ENCODE assay signal across 14 cellular contexts in genomic region chr17:40597168-40598020, GRCh38. TPM values are rescaled to one million over a fixed set of nuclear protein-coding genes. Genes with fewer than 3 reads are reported as not detected.
DNase-seq lines count a peak whose midpoint lies in the region; ATAC-seq and TF ChIP-seq lines count a peak whose summit lies in the region.
"Had no signal": no experiment of that assay in that cellular context is flagged by ENCODE, and none has a peak within 500 bp of the region (broad histone marks: within the 10 kb centered on the region; RNA-seq: fewer than 3 reads in every experiment).

No MANE protein-coding gene starts in this region.

- H3K9me3 ChIP-seq in tibial nerve: no peaks in the 10 kb centered on the region
- H3K9me3 ChIP-seq: gastroesophageal sphincter had no signal

- WGBS in tibial nerve, 2 donors: 88 to 90% methylated on average over 9 of the region's 9 CpGs

- no peaks in the 10 kb centered on the region for H3K27me3 ChIP-seq in tibial nerve
- H3K27me3 ChIP-seq: gastroesophageal sphincter had no signal

- H3K9me3 Mint-ChIP-seq in T-cell: no peaks in the 10 kb centered on the region
- no peaks in the 10 kb centered on the region for H3K9me3 Mint-ChIP-seq in effector memory CD8-positive, alpha-beta T cell
- H3K9me3 Mint-ChIP-seq: HFFc6 had no signal

- peak in 4 of 6 experiments; percentile 27 to 58 (median 44) for DNase-seq in stimulated activated naive CD4-positive, alpha-beta T cell (lab: John Stamatoyannopoulos, UW)
- DNase-seq in stimulated activated naive CD4-positive, alpha-beta T cell treated with Interleukin-2 at 50 U/mL for 16 hours (lab: John Stamatoyannopoulos, UW): no peak
- peak in 3 of 34 experiments; percentile 21 to 57 (median 39) for DNase-seq in T-cell
- DNase-seq in effector memory CD8-positive, alpha-beta T cell: no peak
- DNase-seq in tibial nerve (ENCODE audit: low spot score in 2 of 2): no peak
- DNase-seq in GM03348 (ENCODE audit: low spot score): no peak
- DNase-seq: cerebellar nuclear complex; HFFc6; KG1; NCI-H1105; stimulated activated CD4-positive, alpha-beta T cell treated with anti-CD3 and anti-CD28 coated beads, Interleukin-4, amount 100 ng/mL, for 4 hours had no signal

- peaks cover 81 to 88% (median 86%) of the 10 kb centered on the region in 3 donors for H3K4me1 Mint-ChIP-seq in T-cell
- peaks cover 20 to 21% of the 10 kb centered on the region in 2 donors for H3K4me1 Mint-ChIP-seq in effector memory CD8-positive, alpha-beta T cell (ENCODE audit: low read depth in 2 of 2)

- peak overlapping the region in 3 of 4 donors; percentile 59 to 77 (median 74) for H3K27ac ChIP-seq in tibial nerve

- no peaks in the 10 kb centered on the region for H3K27me3 Mint-ChIP-seq in T-cell
- no peaks in the 10 kb centered on the region for H3K27me3 Mint-ChIP-seq in effector memory CD8-positive, alpha-beta T cell

- peak overlapping the region; percentile 6 to 77 (median 50) for H3K4me3 Mint-ChIP-seq in T-cell
- peak overlapping the region in 1 of 2 donors; percentile 83 for H3K4me3 Mint-ChIP-seq in effector memory CD8-positive, alpha-beta T cell

- TF ChIP-seq POLR2A in tibial nerve (IDR thresholded peaks at IDR 0.05): no peak

- no peaks in the 10 kb centered on the region for H3K36me3 ChIP-seq in tibial nerve
- H3K36me3 ChIP-seq: gastroesophageal sphincter had no signal

- peaks cover 0 to 23% (median 8%) of the 10 kb centered on the region in 4 donors for H3K4me1 ChIP-seq in tibial nerve
- H3K4me1 ChIP-seq: gastroesophageal sphincter had no signal

- POLR2A ChIA-PET in T-cell (lab: Charles Lee): interaction anchor here (0.5 to 1.9 kb wide), 8 partner anchors 18 to 246 kb away, joined by 3 to 9 read pairs (median 4); no protein-coding TSS in a partner anchor

- peak in 2 of 4 experiments; percentile 22 to 26 for ATAC-seq in T-cell (replicated peaks in 1 of 4)
- no peak for ATAC-seq in effector memory CD8-positive, alpha-beta T cell (replicated peaks)
- ATAC-seq in HG03520 (IDR thresholded peaks at IDR 0.05; ENCODE audit: unreplicated experiment): no peak
- no peak for ATAC-seq in GM18873 (IDR thresholded peaks at IDR 0.05; ENCODE audit: low FRiP score, unreplicated experiment)
- ATAC-seq: gastroesophageal sphincter had no signal

- TF ChIP-seq EP300 in tibial nerve (IDR thresholded peaks at IDR 0.05): no peak

- H3K36me3 Mint-ChIP-seq in T-cell: peaks cover 3% of the 10 kb centered on the region
- H3K36me3 Mint-ChIP-seq in effector memory CD8-positive, alpha-beta T cell (ENCODE audit: insufficient read depth): peaks cover 9% of the 10 kb centered on the region

- H3K27ac Mint-ChIP-seq in T-cell: peak overlapping the region; percentile 99 to 100
- H3K27ac Mint-ChIP-seq in effector memory CD8-positive, alpha-beta T cell: peak overlapping the region; percentile 99
- H3K27ac Mint-ChIP-seq: HFFc6 had no signal

- CTCF ChIA-PET in T-cell (lab: Charles Lee): interaction anchor here (1.1 to 1.7 kb wide), 2 partner anchors 15 to 37 kb away, joined by 5 read pairs; no protein-coding TSS in a partner anchor

- no peak for TF ChIP-seq CTCF in tibial nerve (IDR thresholded peaks at IDR 0.05)

- no peak overlapping the region for H3K4me3 ChIP-seq in tibial nerve
- H3K4me3 ChIP-seq: gastroesophageal sphincter had no signal

RNA-seq across cellular contexts. Expression of gene CCR7, which starts 32.1 kb away (rescaled TPM):
- 100 to 1,000 TPM; 173 to 438 (median 340) TPM for total RNA-seq in T-cell
- 1 to 10 TPM in 1 of 4 donors, not detected in 3; 1.5 TPM for total RNA-seq in tibial nerve
- total RNA-seq: HFFc6 had no signal

RNA-seq across cellular contexts. Expression of gene SMARCE1, which starts 50.2 kb away (rescaled TPM):
- total RNA-seq in T-cell (10 to 100 TPM; 72.6 to 80.8 (median 75.8) TPM), tibial nerve (100 to 1,000 TPM in 1 of 4 donors, 10 to 100 TPM in 3; 67.2 to 113 (median 95.1) TPM)

Comparison
In these comparisons a context has a peak if more than half of its experiments do, and no peak if none do; other contexts are left out.
1. DNase-seq: peak in stimulated activated naive CD4-positive, alpha-beta T cell (4 of 6); none in stimulated activated naive CD4-positive, alpha-beta T cell treated with Interleukin-2 at 50 U/mL for 16 hours (single experiment), effector memory CD8-positive, alpha-beta T cell (0 of 3), tibial nerve (0 of 2) and GM03348 (single experiment).
2. RNA of gene CCR7, which starts 32.1 kb away (total RNA-seq): 173 to 438 TPM in T-cell; 1.5 TPM in tibial nerve; every median in the first group is over 10 times any median in the second.